ENCODE assay signal across 8 cellular contexts in the genomic region with DNA sequence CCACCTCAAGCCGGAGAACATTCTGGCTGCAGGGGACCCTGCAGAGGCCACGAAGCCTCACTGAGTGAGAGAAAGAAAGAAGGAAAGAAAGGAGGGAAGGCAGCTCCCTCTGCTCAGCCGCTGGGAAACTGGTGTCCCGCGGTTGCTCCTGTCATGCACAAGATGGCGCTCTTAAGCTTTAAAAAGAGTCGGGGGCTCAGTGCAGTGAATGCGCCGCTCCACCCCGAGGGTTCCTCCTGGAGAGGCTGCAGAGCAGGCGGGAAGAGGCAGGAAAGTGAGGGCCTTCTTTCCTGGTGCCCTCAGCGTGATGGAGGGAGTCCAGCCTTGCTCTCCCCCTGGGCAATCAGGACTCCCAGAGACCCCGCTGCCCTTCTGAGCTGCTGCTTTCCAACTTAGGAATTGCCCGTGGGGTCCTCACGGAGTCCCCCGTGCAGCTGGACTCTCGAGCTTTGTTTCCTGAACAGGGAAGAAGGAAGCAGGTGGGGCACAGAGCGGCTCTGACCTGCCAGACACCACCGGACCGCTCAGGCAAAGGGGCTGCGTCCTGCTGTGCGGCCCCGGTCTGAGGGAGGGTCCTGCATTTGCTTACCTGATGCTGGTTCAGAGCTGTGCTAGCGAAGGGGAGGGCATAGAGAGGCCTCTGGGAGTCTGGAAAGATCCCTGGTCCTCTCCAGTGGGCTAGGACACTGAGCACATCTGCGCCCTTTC.
DNase-seq lines count a peak whose midpoint lies in the region; ATAC-seq and TF ChIP-seq lines count a peak whose summit lies in the region.

No MANE protein-coding gene starts in this region.

- no peaks in the 10 kb centered on the region for H3K9me3 ChIP-seq in DOHH2 (ENCODE audit: control insufficient read depth, insufficient read depth, low read length)

- no peaks in the 10 kb centered on the region for H3K36me3 ChIP-seq in DOHH2 (ENCODE audit: control insufficient read depth, low read length)

- no peak overlapping the region for H3K27ac ChIP-seq in DOHH2 (ENCODE audit: low read depth, low read length)

- no peaks in the 10 kb centered on the region for H3K9me3 Mint-ChIP-seq in effector memory CD8-positive, alpha-beta T cell

- H4K20me1 ChIP-seq in DOHH2 (ENCODE audit: control insufficient read depth, insufficient read depth, low read depth, low read length), result no peaks in the 10 kb centered on the region

- ATAC-seq in GM18505 (IDR thresholded peaks at IDR 0.05; ENCODE audit: unreplicated experiment), result no peak
- ATAC-seq in effector memory CD8-positive, alpha-beta T cell (replicated peaks), result no peak
- no peak for ATAC-seq in GM19463 (IDR thresholded peaks at IDR 0.05; ENCODE audit: unreplicated experiment)

- H3K9me2 ChIP-seq in DOHH2 (replicated peaks; ENCODE audit: control insufficient read depth, low read length), result no peaks in the 10 kb centered on the region

- no peaks in the 10 kb centered on the region for H3K36me3 Mint-ChIP-seq in effector memory CD8-positive, alpha-beta T cell (ENCODE audit: insufficient read depth)

- no peak overlapping the region for H3K4me3 ChIP-seq in DOHH2 (ENCODE audit: low read length)

- TF ChIP-seq POLR2A in GM18505 (IDR thresholded peaks at IDR 0.05; ENCODE audit: borderline replicate concordance, extremely low read depth, insufficient read depth, insufficient read length), result no peak

- H3K27me3 ChIP-seq in DOHH2 (ENCODE audit: control insufficient read depth, low read length), result no peaks in the 10 kb centered on the region

- H3K4me1 Mint-ChIP-seq in effector memory CD8-positive, alpha-beta T cell (ENCODE audit: low read depth in 2 of 2), result peaks cover 3% of the 10 kb centered on the region in 2 donors

- H3K27me3 Mint-ChIP-seq in effector memory CD8-positive, alpha-beta T cell, result peaks cover 91 to 100% of the 10 kb centered on the region in 2 donors

- H3K4me1 ChIP-seq in DOHH2 (ENCODE audit: control insufficient read depth, low read length), result no peaks in the 10 kb centered on the region

- H3K79me2 ChIP-seq in DOHH2 (ENCODE audit: control insufficient read depth, low read length), result no peaks in the 10 kb centered on the region

- H3F3A ChIP-seq in DOHH2 (ENCODE audit: control insufficient read depth, insufficient read depth), result no peaks in the 10 kb centered on the region

- DNase-seq in HuH-7 (ENCODE audit: low spot score), result peak; percentile 61
- DNase-seq in SW480 (ENCODE audit: low spot score), result peak; percentile 35
- DNase-seq in iPS DF 4.7 (ENCODE audit: extremely low read depth, low spot score), result peak; percentile 46
- DNase-seq in stimulated activated naive CD4-positive, alpha-beta T cell (lab: John Stamatoyannopoulos, UW), result no peak
- no peak for DNase-seq in effector memory CD8-positive, alpha-beta T cell

- H3K4me3 Mint-ChIP-seq in effector memory CD8-positive, alpha-beta T cell, result no peak overlapping the region

- no peak overlapping the region for H3K27ac Mint-ChIP-seq in effector memory CD8-positive, alpha-beta T cell

- peak; percentile 72 for TF ChIP-seq CTCF in DOHH2 (IDR thresholded peaks at IDR 0.05; ENCODE audit: low read depth, low read length, poor library complexity, severe bottlenecking)

- H3K4me2 ChIP-seq in DOHH2 (ENCODE audit: low read length), result no peak overlapping the region

Comparison
In these comparisons a context has a peak if more than half of its experiments do, and no peak if none do; other contexts are left out.
1. DNase-seq: peak in HuH-7 (single experiment), SW480 (single experiment) and iPS DF 4.7 (single experiment); none in stimulated activated naive CD4-positive, alpha-beta T cell (0 of 6) and effector memory CD8-positive, alpha-beta T cell (0 of 3).